Comparison of ENCODE assay signal across 8 cellular contexts in genomic region chr19:10230155-10230903, GRCh38. TPM values are rescaled to one million over a fixed set of nuclear protein-coding genes. Genes with fewer than 3 reads are reported as not detected.
DNase-seq lines count a peak whose midpoint lies in the region; ATAC-seq and TF ChIP-seq lines count a peak whose summit lies in the region.

No MANE protein-coding gene starts in this region.

- H3K36me3 ChIP-seq in BE2C (no peaks in the 10 kb centered on the region), lung (ENCODE audit: control insufficient read depth in 2 of 2, insufficient read depth in 2 of 2, low read length in 2 of 2) (peaks cover 0 to 2% of the 10 kb centered on the region in 2 donors)

- no peaks in the 10 kb centered on the region for H3K27me3 ChIP-seq in BE2C
- H3K27me3 ChIP-seq in lung (ENCODE audit: control insufficient read depth, insufficient read depth): no peaks in the 10 kb centered on the region

- peak overlapping the region; percentile 49 for H3K27ac Mint-ChIP-seq in chondrocyte (ENCODE audit: unreplicated experiment)

- no peak for TF ChIP-seq CTCF in BE2C (IDR thresholded peaks at IDR 0.05; ENCODE audit: low read depth, low read length)
- peak; percentile 45 for TF ChIP-seq CTCF in chondrocyte (IDR thresholded peaks at IDR 0.05)
- TF ChIP-seq CTCF in lung (IDR thresholded peaks at IDR 0.05; ENCODE audit: control extremely low read depth, extremely low read depth): no peak

- 1 to 2% methylated on average over 70 to 72 of the region's 72 CpGs for WGBS in lung, 2 donors

- H3K4me1 ChIP-seq in BE2C: no peaks in the 10 kb centered on the region
- peaks cover 0 to 3% of the 10 kb centered on the region in 2 donors for H3K4me1 ChIP-seq in lung (ENCODE audit: control insufficient read depth in 2 of 2, insufficient read depth in 2 of 2, low read length in 2 of 2)

- H3K27me3 Mint-ChIP-seq in chondrocyte (ENCODE audit: low read depth): no peaks in the 10 kb centered on the region

- ATAC-seq in HG02840 (IDR thresholded peaks at IDR 0.05; ENCODE audit: low FRiP score, unreplicated experiment) (peak; percentile 2), lung (ENCODE audit: insufficient read depth, low FRiP score) (no peak), HG02610 (IDR thresholded peaks at IDR 0.05; ENCODE audit: unreplicated experiment) (no peak)

- DNase-seq in BE2C: peak; percentile 30
- peak; percentile 13 to 43 (median 37) for DNase-seq in activated CD4-positive, CD25-positive, alpha-beta regulatory T cell (lab: John Stamatoyannopoulos, UW)
- DNase-seq in chondrocyte (ENCODE audit: low spot score): no peak
- DNase-seq in lung (ENCODE audit: low spot score): peak; percentile 48
- peak; percentile 65 for DNase-seq in stimulated activated CD8-positive, alpha-beta memory T cell treated with anti-CD3 and anti-CD28 coated beads, Interleukin-12 subunit alpha, Interleukin-12 subunit beta, amount 100 ng/mL, for 4 hours (ENCODE audit: low read depth)
- no peak for DNase-seq in mesenteric fat pad (ENCODE audit: low spot score)

- peak overlapping the region; percentile 80 for H3K4me3 Mint-ChIP-seq in chondrocyte (ENCODE audit: unreplicated experiment)

- H3K36me3 Mint-ChIP-seq in chondrocyte (ENCODE audit: low read depth): no peaks in the 10 kb centered on the region

- H3K27ac ChIP-seq in lung (ENCODE audit: low read depth in 1 of 2, low read length in 1 of 2): peak overlapping the region; percentile 86 to 92

- H3K4me3 ChIP-seq in BE2C (ENCODE audit: low read depth, low read length): peak overlapping the region; percentile 85
- peak overlapping the region; percentile 77 for H3K4me3 ChIP-seq in lung

- H3K4me1 Mint-ChIP-seq in chondrocyte (ENCODE audit: low read depth): peaks cover 13% of the 10 kb centered on the region

- H3K9me3 ChIP-seq in BE2C: no peaks in the 10 kb centered on the region
- H3K9me3 ChIP-seq in lung (ENCODE audit: control insufficient read depth in 2 of 2, insufficient read depth in 1 of 2, low read length in 1 of 2): no peaks in the 10 kb centered on the region

- no peaks in the 10 kb centered on the region for H3K9me3 Mint-ChIP-seq in chondrocyte (ENCODE audit: low read depth)

RNA-seq across cellular contexts. Expression of gene S1PR2, which starts 0.8 kb away (rescaled TPM):
- polyA plus RNA-seq in BE2C (2012; ENCODE audit: insufficient read depth, insufficient read length, low read depth): 11.0 TPM
- 4.7 to 13.4 TPM (median 12.0 TPM) in 3 replicates for total RNA-seq in chondrocyte
- 10 to 100 TPM; 15.2 to 32.1 TPM for total RNA-seq in lung
- polyA plus RNA-seq in lung: 10 to 100 TPM in 1 of 2 donors, 1 to 10 TPM in 1; 6.5 to 10.9 TPM
- 13.3 TPM for total RNA-seq in mesenteric fat pad

RNA-seq across cellular contexts. Expression of gene MRPL4, which starts 21.7 kb away (rescaled TPM):
- polyA plus RNA-seq in BE2C (2012; ENCODE audit: insufficient read depth, insufficient read length, low read depth): 294 TPM
- total RNA-seq in chondrocyte (39.4 to 46.1 TPM (median 39.6 TPM) in 3 replicates), lung (10 to 100 TPM; 16.6 to 61.9 TPM), mesenteric fat pad (54.5 TPM)
- 10 to 100 TPM; 33.8 to 64.8 TPM for polyA plus RNA-seq in lung

RNA-seq across cellular contexts. Expression of gene DNMT1, which starts 35.6 kb away (rescaled TPM):
- 151 TPM for polyA plus RNA-seq in BE2C (2012; ENCODE audit: insufficient read depth, insufficient read length, low read depth)
- 46.1 to 90.2 TPM (median 47.8 TPM) in 3 replicates for total RNA-seq in chondrocyte
- 10 to 100 TPM; 44.0 to 85.7 TPM for total RNA-seq in lung
- 10 to 100 TPM; 32.8 to 46.5 TPM for polyA plus RNA-seq in lung
- 57.7 TPM for total RNA-seq in mesenteric fat pad

RNA-seq across cellular contexts. Expression of gene ICAM1, which starts 40.6 kb away (rescaled TPM):
- 0.54 TPM for polyA plus RNA-seq in BE2C (2012; ENCODE audit: insufficient read depth, insufficient read length, low read depth)
- total RNA-seq in chondrocyte: 3.5 to 21.8 TPM (median 19.0 TPM) in 3 replicates
- 100 to 1,000 TPM; 179 to 191 TPM for total RNA-seq in lung
- polyA plus RNA-seq in lung: 100 to 1,000 TPM in 1 of 2 donors, 10 to 100 TPM in 1; 88.4 to 391 TPM
- total RNA-seq in mesenteric fat pad: 77.1 TPM

RNA-seq across cellular contexts. Expression of gene ICAM4, which starts 56.4 kb away (rescaled TPM):
- 1.2 TPM for polyA plus RNA-seq in BE2C (2012; ENCODE audit: insufficient read depth, insufficient read length, low read depth)
- total RNA-seq in chondrocyte (0.31 TPM in 1 of 3 replicates, not detected in the others), lung (10 to 100 TPM in 1 of 2 donors, 1 to 10 TPM in 1; 8.2 to 38.8 TPM), mesenteric fat pad (2.3 TPM)
- 1 to 10 TPM; 4.6 to 8.0 TPM for polyA plus RNA-seq in lung

Comparison
In these comparisons a context has a peak if more than half of its experiments do, and no peak if none do; other contexts are left out.
1. DNase-seq: peak in BE2C (single experiment), activated CD4-positive, CD25-positive, alpha-beta regulatory T cell (4 of 4), lung (single experiment) and stimulated activated CD8-positive, alpha-beta memory T cell treated with anti-CD3 and anti-CD28 coated beads, Interleukin-12 subunit alpha, Interleukin-12 subunit beta, amount 100 ng/mL, for 4 hours (single experiment); none in chondrocyte (single experiment) and mesenteric fat pad (single experiment).